Comparison of ENCODE assay signal across 1 cellular context in the genomic region with DNA sequence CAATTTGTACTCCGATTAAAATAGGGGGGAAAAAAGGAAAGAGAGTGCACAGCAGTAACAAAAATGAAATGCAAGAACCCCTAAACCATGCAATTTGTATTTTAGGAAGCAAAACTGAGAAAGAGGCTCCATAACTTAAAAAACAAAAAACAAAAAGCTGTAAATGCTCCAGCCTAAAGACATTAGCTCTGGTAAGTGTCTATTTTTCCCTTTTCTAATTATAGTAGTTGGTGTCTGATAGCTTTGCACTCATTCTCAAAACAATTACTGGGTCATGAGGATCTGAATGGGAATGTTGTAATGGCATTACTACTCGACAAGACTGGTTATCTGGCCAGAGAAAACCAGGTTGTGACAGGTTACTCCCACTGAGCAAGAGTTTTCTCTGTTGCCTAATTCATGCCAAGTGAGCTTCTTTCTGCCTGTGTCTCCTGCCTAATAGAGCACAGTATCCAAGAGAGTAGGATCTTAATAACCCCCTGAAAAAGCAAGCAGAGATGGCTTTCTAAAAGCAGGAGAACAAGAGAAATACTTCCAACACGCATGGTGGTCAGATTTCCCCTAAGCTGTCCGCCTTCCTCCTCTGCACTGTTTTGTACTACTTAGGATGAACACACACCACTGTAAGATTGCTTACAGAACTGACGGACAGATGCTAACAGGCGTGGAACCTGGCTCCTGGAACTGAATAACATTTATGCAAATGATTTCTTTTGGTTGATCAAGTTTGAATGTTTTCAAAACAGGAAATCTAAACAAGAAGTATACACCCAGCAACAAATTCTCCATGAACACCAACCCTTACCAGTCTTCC.
TF ChIP-seq lines count a peak whose summit lies in the region.

No MANE protein-coding gene starts in this region.

TF ChIP-seq in GM12878, 131 proteins besides CTCF, POLR2A, EP300 and RAD21 (continued from another document):
- TF ChIP-seq, protein P1, sequence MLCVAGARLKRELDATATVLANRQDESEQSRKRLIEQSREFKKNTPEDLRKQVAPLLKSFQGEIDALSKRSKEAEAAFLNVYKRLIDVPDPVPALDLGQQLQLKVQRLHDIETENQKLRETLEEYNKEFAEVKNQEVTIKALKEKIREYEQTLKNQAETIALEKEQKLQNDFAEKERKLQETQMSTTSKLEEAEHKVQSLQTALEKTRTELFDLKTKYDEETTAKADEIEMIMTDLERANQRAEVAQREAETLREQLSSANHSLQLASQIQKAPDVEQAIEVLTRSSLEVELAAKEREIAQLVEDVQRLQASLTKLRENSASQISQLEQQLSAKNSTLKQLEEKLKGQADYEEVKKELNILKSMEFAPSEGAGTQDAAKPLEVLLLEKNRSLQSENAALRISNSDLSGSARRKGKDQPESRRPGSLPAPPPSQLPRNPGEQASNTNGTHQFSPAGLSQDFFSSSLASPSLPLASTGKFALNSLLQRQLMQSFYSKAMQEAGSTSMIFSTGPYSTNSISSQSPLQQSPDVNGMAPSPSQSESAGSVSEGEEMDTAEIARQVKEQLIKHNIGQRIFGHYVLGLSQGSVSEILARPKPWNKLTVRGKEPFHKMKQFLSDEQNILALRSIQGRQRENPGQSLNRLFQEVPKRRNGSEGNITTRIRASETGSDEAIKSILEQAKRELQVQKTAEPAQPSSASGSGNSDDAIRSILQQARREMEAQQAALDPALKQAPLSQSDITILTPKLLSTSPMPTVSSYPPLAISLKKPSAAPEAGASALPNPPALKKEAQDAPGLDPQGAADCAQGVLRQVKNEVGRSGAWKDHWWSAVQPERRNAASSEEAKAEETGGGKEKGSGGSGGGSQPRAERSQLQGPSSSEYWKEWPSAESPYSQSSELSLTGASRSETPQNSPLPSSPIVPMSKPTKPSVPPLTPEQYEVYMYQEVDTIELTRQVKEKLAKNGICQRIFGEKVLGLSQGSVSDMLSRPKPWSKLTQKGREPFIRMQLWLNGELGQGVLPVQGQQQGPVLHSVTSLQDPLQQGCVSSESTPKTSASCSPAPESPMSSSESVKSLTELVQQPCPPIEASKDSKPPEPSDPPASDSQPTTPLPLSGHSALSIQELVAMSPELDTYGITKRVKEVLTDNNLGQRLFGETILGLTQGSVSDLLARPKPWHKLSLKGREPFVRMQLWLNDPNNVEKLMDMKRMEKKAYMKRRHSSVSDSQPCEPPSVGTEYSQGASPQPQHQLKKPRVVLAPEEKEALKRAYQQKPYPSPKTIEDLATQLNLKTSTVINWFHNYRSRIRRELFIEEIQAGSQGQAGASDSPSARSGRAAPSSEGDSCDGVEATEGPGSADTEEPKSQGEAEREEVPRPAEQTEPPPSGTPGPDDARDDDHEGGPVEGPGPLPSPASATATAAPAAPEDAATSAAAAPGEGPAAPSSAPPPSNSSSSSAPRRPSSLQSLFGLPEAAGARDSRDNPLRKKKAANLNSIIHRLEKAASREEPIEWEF (IDR thresholded peaks at IDR 0.05; ENCODE audit: insufficient replicate concordance, low read depth, low read length), result no peak
- no peak for TF ChIP-seq BRCA1 (IDR thresholded peaks at IDR 0.05; ENCODE audit: low read depth, low read length)
- no peak for TF ChIP-seq MYC (IDR thresholded peaks at IDR 0.05; ENCODE audit: insufficient read depth, insufficient read length, insufficient replicate concordance, low read length, severe bottlenecking)
- no peak for TF ChIP-seq RAD51 (IDR thresholded peaks at IDR 0.05)
- TF ChIP-seq ESRRA (IDR thresholded peaks at IDR 0.05; ENCODE audit: low read length), result no peak
- TF ChIP-seq WRNIP1 (IDR thresholded peaks at IDR 0.05; ENCODE audit: borderline replicate concordance, low read depth, low read length), result no peak
- no peak for TF ChIP-seq POU2F2 (IDR thresholded peaks at IDR 0.05; ENCODE audit: borderline replicate concordance, low read depth, low read length)
- no peak for TF ChIP-seq CEBPB (IDR thresholded peaks at IDR 0.05; ENCODE audit: borderline replicate concordance in 1 of 2, low read depth in 2 of 2, low read length in 2 of 2)
